In genomic region chr20:53707341-53708102, GRCh38 we compare ENCODE assay signal across 8 cellular contexts.
DNase-seq lines count a peak whose midpoint lies in the region; ATAC-seq and TF ChIP-seq lines count a peak whose summit lies in the region.

No MANE protein-coding gene starts in this region.

- ATAC-seq in activated CD4-positive, alpha-beta T cell treated with anti-CD3 and anti-CD28 coated beads for 36 hours = peak; percentile 53
- peak; percentile 7 for ATAC-seq in HG03060 (IDR thresholded peaks at IDR 0.05; ENCODE audit: low read depth, unreplicated experiment)

- peaks cover 51% of the 10 kb centered on the region for H3K4me1 Mint-ChIP-seq in activated CD4-positive, alpha-beta T cell treated with anti-CD3 and anti-CD28 coated beads for 36 hours

- POLR2A ChIA-PET in activated CD4-positive, alpha-beta T cell treated with anti-CD3 and anti-CD28 coated beads for 36 hours (lab: Charles Lee) = interaction anchor here (0.6 to 1.8 kb wide), 15 partner anchors 11 to 192 kb away, joined by 3 to 15 read pairs (median 4); partner anchors contain the start of gene ZNF217

- peak overlapping the region in 1 of 2 donors; percentile 27 for H3K9ac ChIP-seq in colonic mucosa (ENCODE audit: low read depth in 2 of 2, low read length in 2 of 2)

- H3K36me3 ChIP-seq in SJSA1 (no peaks in the 10 kb centered on the region), stomach (no peaks in the 10 kb centered on the region), colonic mucosa (no peaks in the 10 kb centered on the region)

- H3K4me1 ChIP-seq in SJSA1 (replicated peaks) (peaks cover 34% of the 10 kb centered on the region), stomach (peaks cover 0 to 37% (median 15%) of the 10 kb centered on the region in 4 donors), colonic mucosa (no peaks in the 10 kb centered on the region)

- H3K4me3 ChIP-seq in SJSA1 (no peak overlapping the region), foreskin fibroblast (ENCODE audit: low read depth in 1 of 2, low read length in 2 of 2) (no peak overlapping the region), stomach (no peak overlapping the region), colonic mucosa (no peak overlapping the region), dorsolateral prefrontal cortex (no peak overlapping the region)

- intact Hi-C loops in activated CD4-positive, alpha-beta T cell treated with anti-CD3 and anti-CD28 coated beads for 36 hours (cut with DNase I, micrococcal nuclease) = loop anchor here (1.0 to 5.0 kb wide), 17 partner anchors 15 to 210 kb away; no protein-coding TSS in a partner anchor
- intact Hi-C loops in stomach (cut with DNase I; ENCODE audit: low total_unique reads) (no loop called here), colonic mucosa (cut with DNase I) (no loop called here), dorsolateral prefrontal cortex (cut with DNase I) (no loop called here)

- peak; percentile 58 for DNase-seq in activated CD4-positive, alpha-beta T cell treated with anti-CD3 and anti-CD28 coated beads for 36 hours
- DNase-seq in activated CD4-positive, alpha-beta T cell treated with anti-CD3 and anti-CD28 coated beads, Interleukin-2, amount 50 U/mL, for 1 hour = no peak
- DNase-seq in SJSA1 (ENCODE audit: low read depth in 1 of 2, low spot score in 2 of 2) (peak in 1 of 2 experiments; percentile 28), foreskin fibroblast (peak; percentile 30 to 54), stomach (no peak), colonic mucosa (no peak), dorsolateral prefrontal cortex (no peak)

- H3K9me3 Mint-ChIP-seq in activated CD4-positive, alpha-beta T cell treated with anti-CD3 and anti-CD28 coated beads for 36 hours (ENCODE audit: low read depth) = no peaks in the 10 kb centered on the region

- TF ChIP-seq CTCF in foreskin fibroblast (IDR thresholded peaks at IDR 0.05; ENCODE audit: low read depth, low read length) (no peak), stomach (IDR thresholded peaks at IDR 0.05) (no peak), colonic mucosa (IDR thresholded peaks at IDR 0.05) (no peak), dorsolateral prefrontal cortex (IDR thresholded peaks at IDR 0.05 in 54 of 56, conservative IDR thresholded peaks at IDR 0.05 in 2 of 56; ENCODE audit: low read depth in 1 of 56, partially characterized antibody in 56 of 56) (no peak)

- no peak for TF ChIP-seq POLR2A in stomach (IDR thresholded peaks at IDR 0.05)

- no peaks in the 10 kb centered on the region for H3K36me3 Mint-ChIP-seq in activated CD4-positive, alpha-beta T cell treated with anti-CD3 and anti-CD28 coated beads for 36 hours (ENCODE audit: low read depth)

- CTCF ChIA-PET in activated CD4-positive, alpha-beta T cell treated with anti-CD3 and anti-CD28 coated beads for 36 hours (lab: Charles Lee) = interaction anchor here (0.6 to 3.4 kb wide), 16 partner anchors 18 to 235 kb away, joined by 3 to 17 read pairs (median 4); no protein-coding TSS in a partner anchor

- 68 to 75% (median 72%) methylated on average over 6 of the region's 6 CpGs for WGBS in stomach, 5 donors

- no peaks in the 10 kb centered on the region for H3K9me3 ChIP-seq in SJSA1 (replicated peaks)
- no peaks in the 10 kb centered on the region for H3K9me3 ChIP-seq in stomach
- H3K9me3 ChIP-seq in colonic mucosa = no peaks in the 10 kb centered on the region

- H3K27ac Mint-ChIP-seq in activated CD4-positive, alpha-beta T cell treated with anti-CD3 and anti-CD28 coated beads for 36 hours = peak overlapping the region; percentile 94

- peak overlapping the region; percentile 69; the same call in 1 of the 2 replicates for H3K27ac ChIP-seq in SJSA1
- peak overlapping the region in 4 of 5 donors; percentile 12 to 47 (median 33) for H3K27ac ChIP-seq in stomach
- H3K27ac ChIP-seq in colonic mucosa = no peak overlapping the region
- H3K27ac ChIP-seq in dorsolateral prefrontal cortex = peak overlapping the region in 6 of 59 donors; percentile 4 to 12 (median 10)

- peak overlapping the region; percentile 59 for H3K4me3 Mint-ChIP-seq in activated CD4-positive, alpha-beta T cell treated with anti-CD3 and anti-CD28 coated beads for 36 hours

- TF ChIP-seq EP300 in stomach (IDR thresholded peaks at IDR 0.05) = no peak

- no peaks in the 10 kb centered on the region for H3K27me3 Mint-ChIP-seq in activated CD4-positive, alpha-beta T cell treated with anti-CD3 and anti-CD28 coated beads for 36 hours

- no peaks in the 10 kb centered on the region for H3K27me3 ChIP-seq in SJSA1 (replicated peaks)
- no peaks in the 10 kb centered on the region for H3K27me3 ChIP-seq in stomach
- H3K27me3 ChIP-seq in colonic mucosa = no peaks in the 10 kb centered on the region
- no peaks in the 10 kb centered on the region for H3K27me3 ChIP-seq in dorsolateral prefrontal cortex

Comparison
In these comparisons a context has a peak if more than half of its experiments do, and no peak if none do; other contexts are left out.
1. DNase-seq: peak in activated CD4-positive, alpha-beta T cell treated with anti-CD3 and anti-CD28 coated beads for 36 hours (single experiment) and foreskin fibroblast (2 of 2); none in activated CD4-positive, alpha-beta T cell treated with anti-CD3 and anti-CD28 coated beads, Interleukin-2, amount 50 U/mL, for 1 hour (single experiment), stomach (single experiment), colonic mucosa (single experiment) and dorsolateral prefrontal cortex (0 of 10).
2. intact Hi-C loops: an anchor here in activated CD4-positive, alpha-beta T cell treated with anti-CD3 and anti-CD28 coated beads for 36 hours (1.0 to 5.0 kb wide); none called in stomach, colonic mucosa and dorsolateral prefrontal cortex.